ENCODE assay signal across 13 cellular contexts in the genomic region with DNA sequence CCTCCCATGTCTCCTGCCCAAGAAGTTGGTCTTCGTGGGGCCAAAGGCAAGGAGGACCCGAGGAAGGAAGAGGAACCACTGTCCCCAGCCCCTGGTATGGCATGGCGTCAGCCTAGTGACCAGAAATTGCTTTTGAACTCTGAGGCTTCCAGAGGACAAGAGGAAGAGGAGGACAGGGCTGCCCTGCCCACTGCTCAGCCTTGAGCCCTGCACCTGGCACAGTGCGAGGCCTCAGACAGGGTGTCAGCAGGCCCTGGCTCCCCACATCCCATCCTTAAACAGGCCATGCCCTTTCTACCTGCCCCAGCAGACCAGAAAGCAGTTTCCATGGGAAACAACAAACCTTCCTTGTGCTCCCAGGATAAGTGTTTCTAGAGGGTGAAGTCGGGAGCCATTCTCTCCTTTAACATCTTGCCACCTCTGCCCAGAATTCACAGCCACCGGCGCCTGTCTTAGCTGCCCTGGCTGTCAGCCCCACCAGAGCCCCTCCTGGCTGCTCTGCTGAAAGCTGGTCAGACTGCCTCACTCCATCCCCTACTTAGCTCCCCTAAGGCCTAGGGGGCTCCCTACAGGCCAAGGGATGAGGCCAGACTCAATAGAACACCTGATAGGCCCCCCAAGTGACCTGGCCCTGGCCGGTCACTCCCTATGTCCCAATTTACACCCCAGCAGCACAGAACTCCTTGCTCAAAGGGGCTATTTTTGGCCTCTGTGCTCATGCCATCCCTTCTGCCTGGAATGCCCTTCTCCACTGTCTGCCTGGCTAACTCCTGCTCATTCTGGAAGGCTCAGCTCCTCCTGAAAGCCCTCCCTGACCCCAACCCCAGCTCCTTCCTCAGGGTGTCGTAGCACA. TPM values are rescaled to one million over a fixed set of nuclear protein-coding genes. Genes with fewer than 3 reads are reported as not detected.
A peak's percentile ranks its signal among the peaks of the same experiment; 100 is the strongest.
DNase-seq lines count a peak whose midpoint lies in the region; ATAC-seq and TF ChIP-seq lines count a peak whose summit lies in the region.
"Had no signal": no experiment of that assay in that cellular context is flagged by ENCODE, and none has a peak within 500 bp of the region (broad histone marks: within the 10 kb centered on the region; RNA-seq: fewer than 3 reads in every experiment).

No MANE protein-coding gene starts in this region.

- H3K4me1 Mint-ChIP-seq in neural progenitor cell (peaks cover 50% of the 10 kb centered on the region), T-cell (peaks cover 0 to 5% (median 0%) of the 10 kb centered on the region in 3 donors)

- intact Hi-C loops in transverse colon (cut with DNase I; ENCODE audit: low total_unique reads), result loop anchor here (2.0 kb wide), 1 partner anchor 46 kb away; no protein-coding TSS in a partner anchor

- H3K36me3 ChIP-seq in SJSA1 (peaks cover 20% of the 10 kb centered on the region), cardiac muscle cell (no peaks in the 10 kb centered on the region), neural progenitor cell (no peaks in the 10 kb centered on the region), transverse colon (no peaks in the 10 kb centered on the region)

- no peaks in the 10 kb centered on the region for H3K27me3 Mint-ChIP-seq in neural progenitor cell (ENCODE audit: insufficient read depth, low read depth)
- peaks cover 21 to 37% of the 10 kb centered on the region in 2 donors for H3K27me3 Mint-ChIP-seq in T-cell

- H3K79me2 ChIP-seq in neural progenitor cell (ENCODE audit: low read depth), result no peaks in the 10 kb centered on the region

- no peaks in the 10 kb centered on the region for H3K9me3 Mint-ChIP-seq in neural progenitor cell
- no peaks in the 10 kb centered on the region for H3K9me3 Mint-ChIP-seq in T-cell
- H3K9me3 Mint-ChIP-seq: stimulated activated naive CD8-positive, alpha-beta T cell treated with anti-CD3 and anti-CD28 coated beads, Interleukin-15, amount 100 ng/mL, for 72 hours had no signal

- no peak overlapping the region for H3K4me3 Mint-ChIP-seq in neural progenitor cell
- no peak overlapping the region for H3K4me3 Mint-ChIP-seq in T-cell
- H3K4me3 Mint-ChIP-seq: stimulated activated naive CD8-positive, alpha-beta T cell treated with anti-CD3 and anti-CD28 coated beads, Interleukin-15, amount 100 ng/mL, for 72 hours had no signal

- CTCF ChIA-PET in T-cell (lab: Charles Lee), result no interaction called here

- peaks cover 60% of the 10 kb centered on the region for H3K4me1 ChIP-seq in SJSA1 (replicated peaks)
- H3K4me1 ChIP-seq in cardiac muscle cell (ENCODE audit: low read depth), result peaks cover 48% of the 10 kb centered on the region
- H3K4me1 ChIP-seq in neural progenitor cell, result peaks cover 14% of the 10 kb centered on the region
- H3K4me1 ChIP-seq in transverse colon, result peaks cover 45 to 55% (median 51%) of the 10 kb centered on the region in 4 donors

- POLR2A ChIA-PET in T-cell (lab: Charles Lee), result interaction anchor here in 1 of 2 donors (0.6 kb wide), 1 partner anchor 131 kb away, joined by 4 read pairs; no protein-coding TSS in a partner anchor

- TF ChIP-seq CTCF in cardiac muscle cell (IDR thresholded peaks at IDR 0.05; ENCODE audit: low read depth, low read length) (no peak), neural progenitor cell (IDR thresholded peaks at IDR 0.05) (no peak), transverse colon (IDR thresholded peaks at IDR 0.05) (no peak)

- H3K27ac Mint-ChIP-seq in neural progenitor cell (peak overlapping the region; percentile 70), T-cell (no peak overlapping the region)

- H3K9me3 ChIP-seq in SJSA1 (replicated peaks) (no peaks in the 10 kb centered on the region), cardiac muscle cell (ENCODE audit: low read depth) (no peaks in the 10 kb centered on the region), neural progenitor cell (ENCODE audit: low read depth) (no peaks in the 10 kb centered on the region), transverse colon (no peaks in the 10 kb centered on the region)

- H3K4me2 ChIP-seq in neural progenitor cell, result no peak overlapping the region

- ATAC-seq in GM18909 (IDR thresholded peaks at IDR 0.05; ENCODE audit: poor library complexity, unreplicated experiment) (no peak), T-cell (replicated peaks in 1 of 4) (no peak), HG02642 (IDR thresholded peaks at IDR 0.05; ENCODE audit: poor library complexity, unreplicated experiment) (no peak)
- ATAC-seq: stimulated activated naive CD8-positive, alpha-beta T cell treated with anti-CD3 and anti-CD28 coated beads, Interleukin-15, amount 100 ng/mL, for 72 hours had no signal

- DNase-seq in SJSA1 (ENCODE audit: low read depth in 1 of 2, low spot score in 2 of 2) (no peak), cardiac muscle cell (ENCODE audit: low read depth in 1 of 2, low spot score in 1 of 2) (no peak), neural progenitor cell (ENCODE audit: low spot score) (no peak), transverse colon (no peak), T-cell (no peak)
- DNase-seq in activated CD8-positive, alpha-beta memory T cell treated with anti-CD3 and anti-CD28 coated beads for 24 hours, result no peak
- DNase-seq: activated effector memory CD4-positive, alpha-beta T cell treated with anti-CD3 and anti-CD28 coated beads, Interleukin-2, amount 50 U/mL, for 16 hours; AML-193; stimulated activated naive CD8-positive, alpha-beta T cell treated with anti-CD3 and anti-CD28 coated beads, Interleukin-15, amount 100 ng/mL, for 72 hours had no signal

- no peak overlapping the region for H3K9ac ChIP-seq in neural progenitor cell

- H3K27me3 ChIP-seq in SJSA1 (replicated peaks) (no peaks in the 10 kb centered on the region), cardiac muscle cell (no peaks in the 10 kb centered on the region), neural progenitor cell (peaks cover 4% of the 10 kb centered on the region), transverse colon (no peaks in the 10 kb centered on the region)

- peaks cover 6% of the 10 kb centered on the region for H3K36me3 Mint-ChIP-seq in neural progenitor cell
- no peaks in the 10 kb centered on the region for H3K36me3 Mint-ChIP-seq in T-cell

- TF ChIP-seq EP300 in transverse colon (IDR thresholded peaks at IDR 0.05; ENCODE audit: low read depth), result no peak

- TF ChIP-seq POLR2A in transverse colon (IDR thresholded peaks at IDR 0.05), result no peak

- no peaks in the 10 kb centered on the region for H3F3A ChIP-seq in neural progenitor cell (ENCODE audit: low read depth)

- H3K4me3 ChIP-seq in SJSA1, result no peak overlapping the region
- H3K4me3 ChIP-seq in cardiac muscle cell, result no peak overlapping the region
- H3K4me3 ChIP-seq in neural progenitor cell, result no peak overlapping the region
- no peak overlapping the region for H3K4me3 ChIP-seq in transverse colon
- H3K4me3 ChIP-seq: skin epidermis had no signal

- in situ Hi-C loops in transverse colon (cut with MboI; ENCODE audit: low pct_ligation_motif_present in 1 of 4, low pct_unique_long_range_greater_than_20kb in 1 of 4, low sequenced_read_pairs in 3 of 4), result no loop called here

- H4K20me1 ChIP-seq in neural progenitor cell (ENCODE audit: low read depth), result no peaks in the 10 kb centered on the region

- H2AFZ ChIP-seq in neural progenitor cell (replicated peaks), result no peak overlapping the region

- peak overlapping the region; percentile 80; the same call in 1 of the 2 replicates for H3K27ac ChIP-seq in SJSA1
- peak overlapping the region; percentile 88 for H3K27ac ChIP-seq in cardiac muscle cell
- H3K27ac ChIP-seq in neural progenitor cell, result no peak overlapping the region
- H3K27ac ChIP-seq in transverse colon, result peak overlapping the region; percentile 79 to 93 (median 84)

- WGBS in transverse colon (ENCODE audit: low coverage in 1 of 2), 2 donors, result 60 to 86% methylated on average over 1 to 9 of the region's 9 CpGs

RNA-seq across cellular contexts. Expression of gene ATOH8, which starts 20.6 kb away (rescaled TPM):
- 9.8 and 16.4 TPM in 2 replicates for total RNA-seq in SJSA1 (2014; rRNA removed; shearing (Covaris generic))
- total RNA-seq in cardiac muscle cell (10.6 and 12.6 TPM in 2 replicates), neural progenitor cell (ENCODE audit: low replicate concordance) (0.43 TPM in 1 of 2 replicates, not detected in the other), transverse colon (10 to 100 TPM in 3 of 4 donors, 1 to 10 TPM in 1; 7.4 to 32.6 (median 14.4) TPM), T-cell (under 1 TPM in 1 of 5 donors, not detected in 4; 0.20 TPM)
- 4.8 and 6.3 TPM in 2 replicates for polyA plus RNA-seq in cardiac muscle cell
- total RNA-seq: activated CD8-positive, alpha-beta memory T cell treated with anti-CD3 and anti-CD28 coated beads for 36 hours had no signal
